In genomic region chr2:65576861-65577601, GRCh38 we compare ENCODE assay signal across 1 cellular context.
TF ChIP-seq lines count a peak whose summit lies in the region.

No MANE protein-coding gene starts in this region.

TF ChIP-seq in SK-N-SH, 30 proteins besides CTCF, POLR2A, EP300 and RAD21 (continued from another document):
- no peak for TF ChIP-seq IRF3 (IDR thresholded peaks at IDR 0.05; ENCODE audit: low read depth, low read length)
- peak; percentile 90 for TF ChIP-seq PBX3 (IDR thresholded peaks at IDR 0.05)
- peak; percentile 77 for TF ChIP-seq TCF12 (IDR thresholded peaks at IDR 0.05)
- TF ChIP-seq YY1 (IDR thresholded peaks at IDR 0.05; ENCODE audit: low read depth), result no peak
- peak; percentile 97 for TF ChIP-seq FOSL2 (IDR thresholded peaks at IDR 0.05; ENCODE audit: borderline replicate concordance, low read depth)
- TF ChIP-seq SMC3 (IDR thresholded peaks at IDR 0.05; ENCODE audit: low read depth, low read length), result no peak
- TF ChIP-seq NRF1 (IDR thresholded peaks at IDR 0.05; ENCODE audit: low read depth, low read length), result no peak
- no peak for TF ChIP-seq MXI1 (IDR thresholded peaks at IDR 0.05; ENCODE audit: low read depth, low read length)
- no peak for TF ChIP-seq FOXJ3 (CRISPR knock-in tag; IDR thresholded peaks at IDR 0.05)
TF ChIP-seq in SK-N-SH: peak in this region for 11.
